In the genomic region with DNA sequence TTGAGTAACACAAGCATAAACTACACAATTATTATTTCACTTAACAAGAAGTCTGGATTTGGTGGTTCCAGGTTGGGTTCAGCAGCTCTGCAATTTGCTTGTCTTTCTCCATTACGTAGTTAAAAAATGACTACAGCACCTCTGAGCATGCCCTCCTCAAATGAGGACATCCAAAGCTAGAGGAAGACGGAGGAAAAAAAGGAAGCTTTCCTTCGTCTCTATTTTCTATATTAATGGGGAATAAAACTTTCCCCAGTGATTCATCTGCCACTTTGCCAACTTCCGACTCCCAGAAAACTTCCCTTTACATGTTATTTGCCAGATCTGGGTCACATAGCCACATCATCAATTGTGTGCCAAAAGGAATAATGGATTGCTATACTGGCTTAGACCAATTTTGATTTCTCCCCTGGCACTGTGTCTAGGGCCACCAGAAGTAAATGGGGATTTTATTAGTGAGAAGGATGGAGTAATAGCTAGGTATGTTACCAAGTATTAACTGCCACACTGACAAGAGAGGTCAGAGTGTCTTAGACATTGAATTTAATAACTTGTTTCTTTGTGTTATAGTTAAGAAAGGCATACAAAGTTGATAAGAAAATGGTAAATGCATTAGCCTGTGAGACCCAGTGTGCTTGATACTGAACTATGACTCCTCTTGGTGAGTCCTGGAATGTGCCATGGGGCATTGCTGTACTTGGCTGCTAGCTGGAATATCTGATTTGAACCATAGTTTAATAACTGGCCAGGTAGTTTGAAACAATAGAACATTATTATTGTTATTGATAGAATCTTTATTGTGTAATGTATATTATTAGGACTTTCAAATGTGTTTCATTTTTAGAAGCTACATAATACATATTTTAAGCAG, we compare ENCODE assay signal across 25 cellular contexts.
DNase-seq lines count a peak whose midpoint lies in the region; ATAC-seq and TF ChIP-seq lines count a peak whose summit lies in the region.
"Had no signal": no experiment of that assay in that cellular context is flagged by ENCODE, and none has a peak within 500 bp of the region (broad histone marks: within the 10 kb centered on the region; RNA-seq: fewer than 3 reads in every experiment).

No MANE protein-coding gene starts in this region.

- POLR2A ChIA-PET in WTC11 (lab: Charles Lee), result interaction anchor here (1.3 kb wide), 1 partner anchor 10 kb away, joined by 3 read pairs; no protein-coding TSS in a partner anchor

- H3K4me1 ChIP-seq in GM23248 (ENCODE audit: insufficient read depth) (peaks cover 21% of the 10 kb centered on the region), psoas muscle (peaks cover 47% of the 10 kb centered on the region)
- H3K4me1 ChIP-seq: neural progenitor cell had no signal

- H3K9me3 ChIP-seq in GM23248 (ENCODE audit: low read depth) (no peaks in the 10 kb centered on the region), psoas muscle (no peaks in the 10 kb centered on the region)
- H3K9me3 ChIP-seq: mucosa of descending colon, vagina had no signal

- H3K36me3 ChIP-seq in GM23248 (ENCODE audit: low read depth) (no peaks in the 10 kb centered on the region; the same call in 1 of the 2 replicates), psoas muscle (ENCODE audit: insufficient read depth in 1 of 2, low read depth in 1 of 2) (no peaks in the 10 kb centered on the region)
- H3K36me3 ChIP-seq: neural progenitor cell, vagina had no signal

- H3K27ac Mint-ChIP-seq in WTC11, result 0 out of 2 replicates have a peak overlapping the region, but pooled peaks have one; percentile 57
- H3K27ac Mint-ChIP-seq: activated CD4-positive, alpha-beta memory T cell treated with anti-CD3 and anti-CD28 coated beads, Interleukin-2, amount 10 ng/mL, durations not matched to agents 7 days and 5 days; activated T-cell treated with anti-CD3 and anti-CD28 coated beads, Interleukin-2, amount 50 U/mL, for 24 hours; neural progenitor cell had no signal

- H3K4me3 ChIP-seq in GM23248, result no peak overlapping the region
- H3K4me3 ChIP-seq in fibroblast of mammary gland (ENCODE audit: control insufficient read depth, low read depth, low read length), result no peak overlapping the region
- H3K4me3 ChIP-seq in psoas muscle, result no peak overlapping the region
- H3K4me3 ChIP-seq: heart left ventricle, left ventricle myocardium inferior, mucosa of descending colon, neural progenitor cell, SK-N-MC, vagina had no signal

- H3K4me1 Mint-ChIP-seq in WTC11, result peaks cover 3% of the 10 kb centered on the region; the same call in 1 of the 2 replicates
- H3K4me1 Mint-ChIP-seq: activated CD4-positive, alpha-beta memory T cell treated with anti-CD3 and anti-CD28 coated beads, Interleukin-2, amount 10 ng/mL, durations not matched to agents 7 days and 5 days; neural progenitor cell had no signal

- no peak for TF ChIP-seq CTCF in WTC11 (IDR thresholded peaks at IDR 0.05)
- no peak for TF ChIP-seq CTCF in fibroblast of mammary gland (conservative IDR thresholded peaks at IDR 0.05; ENCODE audit: control insufficient read depth, insufficient read depth, low read depth, low read length)
- TF ChIP-seq CTCF in psoas muscle (IDR thresholded peaks at IDR 0.05), result no peak

- no peak overlapping the region for H2AFZ ChIP-seq in GM23248
- H2AFZ ChIP-seq: neural progenitor cell had no signal

- intact Hi-C loops in psoas muscle (cut with DNase I), result no loop called here

- H3K27me3 Mint-ChIP-seq in WTC11 (ENCODE audit: low read depth), result no peaks in the 10 kb centered on the region
- H3K27me3 Mint-ChIP-seq: activated CD4-positive, alpha-beta memory T cell treated with anti-CD3 and anti-CD28 coated beads, Interleukin-2, amount 10 ng/mL, durations not matched to agents 7 days and 5 days; activated T-cell treated with anti-CD3 and anti-CD28 coated beads, Interleukin-2, amount 50 U/mL, for 24 hours had no signal

- H3K27me3 ChIP-seq in GM23248 (replicated peaks; ENCODE audit: insufficient read depth) (no peaks in the 10 kb centered on the region), psoas muscle (ENCODE audit: insufficient read depth in 3 of 3, low read length in 2 of 3) (no peaks in the 10 kb centered on the region)
- H3K27me3 ChIP-seq: heart left ventricle, neural progenitor cell, vagina had no signal

- H3K4me2 ChIP-seq in GM23248 (ENCODE audit: unreplicated experiment), result peak overlapping the region; percentile 54
- H3K4me2 ChIP-seq: neural progenitor cell had no signal

- 42% methylated on average over 4 of the region's 4 CpGs for WGBS in GM23248 (ENCODE audit: low coverage in 1 of 2, low lambda C conversion rate in 2 of 2, missing lambda C conversion rate in 2 of 2), 2 experiments
- 42 to 58% (median 43%) methylated on average over 4 of the region's 4 CpGs for WGBS in psoas muscle, 3 donors

- no peak overlapping the region for H3K4me3 Mint-ChIP-seq in WTC11
- H3K4me3 Mint-ChIP-seq: activated CD4-positive, alpha-beta memory T cell treated with anti-CD3 and anti-CD28 coated beads, Interleukin-2, amount 10 ng/mL, durations not matched to agents 7 days and 5 days; activated T-cell treated with anti-CD3 and anti-CD28 coated beads, Interleukin-2, amount 50 U/mL, for 24 hours; CD14-positive monocyte; neural progenitor cell had no signal

- H3K36me3 Mint-ChIP-seq in WTC11, result no peaks in the 10 kb centered on the region

- H3K9me3 Mint-ChIP-seq in WTC11, result no peaks in the 10 kb centered on the region
- H3K9me3 Mint-ChIP-seq: activated CD4-positive, alpha-beta memory T cell treated with anti-CD3 and anti-CD28 coated beads, Interleukin-2, amount 10 ng/mL, durations not matched to agents 7 days and 5 days had no signal

- in situ Hi-C loops in GM23248 (cut with MboI), result no loop called here

- H3K9me2 ChIP-seq in GM23248 (ENCODE audit: insufficient read depth), result no peaks in the 10 kb centered on the region

- DNase-seq in GM23248 (peak; percentile 53), WTC11 (ENCODE audit: low spot score) (no peak), fibroblast of mammary gland (ENCODE audit: low read depth) (peak; percentile 28), psoas muscle (no peak), NCI-H446 (lab: John Stamatoyannopoulos, UW) (no peak), NCI-H1105 treated with DMSO at 0.1 percent for 48 hours (lab: John Stamatoyannopoulos, UW) (no peak), DMS153 treated with DMSO at 0.1 percent for 48 hours (lab: John Stamatoyannopoulos, UW; ENCODE audit: unreplicated experiment) (no peak)
- DNase-seq: activated CD4-positive, alpha-beta memory T cell treated with anti-CD3 and anti-CD28 coated beads, Interleukin-2, amount 10 ng/mL, durations not matched to agents 7 days and 5 days; activated naive CD4-positive, alpha-beta T cell treated with Interleukin-2 at 50 U/mL for 16 hours; activated T-cell treated with anti-CD3 and anti-CD28 coated beads, Interleukin-2, amount 50 U/mL, for 24 hours; cerebellar nuclear complex; effector CD4-positive, alpha-beta T cell; GOT3; heart left ventricle; KBM-7; left ventricle myocardium inferior; mucosa of descending colon; NCI-H1930; retina; stimulated activated CD4-positive, alpha-beta T cell treated with anti-CD3 and anti-CD28 coated beads, Interleukin-15, amount 100 ng/mL, for 24 hours had no signal

- CTCF ChIA-PET in WTC11 (lab: Charles Lee), result interaction anchor here (1.6 kb wide), 1 partner anchor 7 kb away, joined by 4 read pairs; no protein-coding TSS in a partner anchor

- H3K9ac ChIP-seq in GM23248, result no peak overlapping the region
- H3K9ac ChIP-seq: neural progenitor cell had no signal

- peaks cover 27% of the 10 kb centered on the region for H4K20me1 ChIP-seq in GM23248 (ENCODE audit: insufficient read depth)

- ATAC-seq in WTC11 (no peak), psoas muscle (peak in 3 of 4 donors; percentile 48 to 54 (median 48)), GM21526 (IDR thresholded peaks at IDR 0.05; ENCODE audit: low FRiP score, unreplicated experiment) (no peak)
- ATAC-seq: mucosa of descending colon had no signal

- H3F3A ChIP-seq in GM23248 (ENCODE audit: insufficient read depth), result 0 out of 2 replicates have a peak, but pooled peaks cover 8% of the 10 kb centered on the region

- H3K27ac ChIP-seq in GM23248, result peak overlapping the region; percentile 32; the same call in 1 of the 2 replicates
- H3K27ac ChIP-seq in psoas muscle, result no peak overlapping the region
- H3K27ac ChIP-seq: heart left ventricle, left ventricle myocardium inferior, neural progenitor cell, SK-N-MC, vagina had no signal

- peaks cover 100% of the 10 kb centered on the region for H3K79me2 ChIP-seq in GM23248 (ENCODE audit: insufficient read depth)

TF ChIP-seq in WTC11, 78 proteins besides CTCF, POLR2A, EP300 and RAD21 (continues in another document):
- TF ChIP-seq ZNF232 (CRISPR knock-in tag; IDR thresholded peaks at IDR 0.05) (no peak), RORB (CRISPR knock-in tag; IDR thresholded peaks at IDR 0.05) (no peak), ESRRA (CRISPR knock-in tag; IDR thresholded peaks at IDR 0.05; ENCODE audit: borderline replicate concordance) (no peak), ZSCAN18 (CRISPR knock-in tag; IDR thresholded peaks at IDR 0.05) (no peak), SMAD3 (CRISPR knock-in tag; IDR thresholded peaks at IDR 0.05; ENCODE audit: borderline replicate concordance) (no peak), TP53 (CRISPR knock-in tag; IDR thresholded peaks at IDR 0.05) (no peak)

Comparison
In these comparisons a context has a peak if more than half of its experiments do, and no peak if none do; other contexts are left out.
1. DNase-seq: peak in GM23248 (single experiment) and fibroblast of mammary gland (single experiment); none in WTC11 (single experiment), psoas muscle (0 of 2), NCI-H446 (0 of 2), NCI-H1105 treated with DMSO at 0.1 percent for 48 hours (single experiment) and DMS153 treated with DMSO at 0.1 percent for 48 hours (single experiment).
2. ATAC-seq: peak in psoas muscle (3 of 4); none in WTC11 (single experiment) and GM21526 (single experiment).